ENCODE assay signal across 8 cellular contexts in the genomic region with DNA sequence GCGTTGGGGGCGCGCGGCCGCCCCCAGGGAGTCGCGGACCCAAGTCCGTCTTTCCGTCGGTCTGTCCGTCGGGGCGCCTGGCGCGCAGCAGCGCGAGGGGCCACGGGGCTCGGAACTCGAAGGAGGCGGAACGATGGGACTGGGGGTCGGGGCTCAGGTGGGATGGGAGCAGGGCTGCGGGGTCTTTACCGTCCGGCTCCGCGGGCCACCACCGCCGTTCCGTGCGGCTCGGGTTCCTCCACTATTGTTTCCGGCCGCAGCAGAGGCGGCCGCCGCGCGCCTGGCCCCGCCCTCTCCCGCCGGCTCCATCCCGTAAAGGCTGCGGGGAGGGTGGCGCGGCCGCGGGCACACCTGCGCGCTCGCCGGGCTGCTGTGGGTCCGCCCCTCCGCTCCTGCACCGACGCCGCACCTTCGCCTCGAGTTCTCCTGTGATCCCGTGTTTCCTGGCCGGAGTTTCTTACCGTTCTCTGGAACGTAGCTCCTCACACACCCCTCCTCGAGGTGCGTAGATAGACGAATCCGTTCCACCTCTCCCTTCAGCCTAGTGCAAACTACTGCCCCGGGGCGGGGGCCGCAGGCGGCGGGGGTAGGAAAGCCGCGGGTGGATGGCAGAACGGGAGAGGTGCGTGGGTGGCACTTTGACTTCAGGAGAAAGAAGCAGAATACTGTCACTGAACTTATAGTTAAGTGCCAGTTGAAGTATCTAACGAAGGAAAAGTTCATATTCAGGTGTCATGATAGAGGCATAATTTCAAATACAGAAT. TPM values are rescaled to one million over a fixed set of nuclear protein-coding genes. Genes with fewer than 3 reads are reported as not detected.
A peak's percentile ranks its signal among the peaks of the same experiment; 100 is the strongest.
DNase-seq lines count a peak whose midpoint lies in the region; ATAC-seq, FAIRE-seq and TF ChIP-seq lines count a peak whose summit lies in the region.

TSS of gene C21orf91 (minus strand) at position 243 of the 764 bp plus-strand sequence. CDS start 1,038 bp downstream, outside the sequence.

- H3K9me3 Mint-ChIP-seq in astrocyte (ENCODE audit: unreplicated experiment) = no peaks in the 10 kb centered on the region

- H3K27ac Mint-ChIP-seq in astrocyte (ENCODE audit: unreplicated experiment) = peak within 1 kb of the TSS; percentile 99

- H3K9me2 ChIP-seq in hepatocyte (replicated peaks; ENCODE audit: insufficient read depth) = no peaks in the 10 kb centered on the region

- H3K27ac ChIP-seq in astrocyte (ENCODE audit: low read depth, low read length) (peak within 1 kb of the TSS; percentile 96), hepatocyte (peak within 1 kb of the TSS; percentile 98)

- no peaks in the 10 kb centered on the region for H3K9me3 ChIP-seq in astrocyte (ENCODE audit: insufficient read depth, low read depth, low read length)
- H3K9me3 ChIP-seq in hepatocyte (ENCODE audit: low read depth) = no peaks in the 10 kb centered on the region

- H3K4me2 ChIP-seq in astrocyte (ENCODE audit: low read length) (peak within 1 kb of the TSS; percentile 90), hepatocyte (peak within 1 kb of the TSS; percentile 81)

- H3K4me1 ChIP-seq in astrocyte (ENCODE audit: insufficient read depth, low read length) (no peaks in the 10 kb centered on the region), hepatocyte (ENCODE audit: insufficient read depth) (peaks cover 6% of the 10 kb centered on the region)

- H3K79me2 ChIP-seq in astrocyte (ENCODE audit: insufficient read depth, low read length) (peaks cover 23% of the 10 kb centered on the region), hepatocyte (peaks cover 43% of the 10 kb centered on the region)

- no peaks in the 10 kb centered on the region for H3K27me3 Mint-ChIP-seq in astrocyte (ENCODE audit: low read depth, unreplicated experiment)

- H3K36me3 Mint-ChIP-seq in astrocyte (ENCODE audit: low read depth, unreplicated experiment) = peaks cover 6% of the 10 kb centered on the region

- peaks cover 7% of the 10 kb centered on the region for H3K4me1 Mint-ChIP-seq in astrocyte (ENCODE audit: low read depth, unreplicated experiment)

- TF ChIP-seq CTCF in astrocyte (IDR thresholded peaks at IDR 0.05; ENCODE audit: insufficient read depth, low read depth, low read length) (no peak), hepatocyte (IDR thresholded peaks at IDR 0.05; ENCODE audit: poor library complexity) (no peak), retinal pigment epithelial cell (conservative IDR thresholded peaks at IDR 0.05; ENCODE audit: low read depth, low read length) (no peak)

- H3K27me3 ChIP-seq in astrocyte (ENCODE audit: insufficient read depth, low read length) = no peaks in the 10 kb centered on the region
- H3K27me3 ChIP-seq in hepatocyte = no peaks in the 10 kb centered on the region

- ATAC-seq in GM18502 (IDR thresholded peaks at IDR 0.05; ENCODE audit: poor library complexity, unreplicated experiment) (peak; percentile 89), HG02885 (IDR thresholded peaks at IDR 0.05; ENCODE audit: poor library complexity, unreplicated experiment) (peak; percentile 85)

- peaks cover 10% of the 10 kb centered on the region for H4K20me1 ChIP-seq in astrocyte (ENCODE audit: insufficient read depth, low read length)
- no peaks in the 10 kb centered on the region for H4K20me1 ChIP-seq in hepatocyte (ENCODE audit: insufficient read depth, poor library complexity, severe bottlenecking)

- 2% methylated on average over 70 of the region's 78 CpGs for WGBS in hepatocyte (ENCODE audit: low lambda C conversion rate, missing lambda C conversion rate)

- H2AFZ ChIP-seq in astrocyte (ENCODE audit: low read depth, low read length) = peak within 1 kb of the TSS; percentile 99
- peak within 1 kb of the TSS; percentile 67 for H2AFZ ChIP-seq in hepatocyte

- H3K4me3 ChIP-seq in astrocyte (ENCODE audit: insufficient read depth, low read depth, low read length) = peak within 1 kb of the TSS; percentile 81
- peak within 1 kb of the TSS; percentile 94 for H3K4me3 ChIP-seq in hepatocyte
- peak within 1 kb of the TSS; percentile 77 for H3K4me3 ChIP-seq in retinal pigment epithelial cell (ENCODE audit: low read length)

- peak within 1 kb of the TSS; percentile 96 for H3K9ac ChIP-seq in astrocyte (ENCODE audit: low read length)

- DNase-seq in NCI-H187 (lab: John Stamatoyannopoulos, UW) = peak; percentile 78 to 88
- peak; percentile 82 for DNase-seq in T-helper 22 cell (ENCODE audit: low read depth)
- peak; percentile 77 for DNase-seq in astrocyte (ENCODE audit: low read depth)
- peak; percentile 93 for DNase-seq in hepatocyte (ENCODE audit: low spot score)
- peak; percentile 59 for DNase-seq in retinal pigment epithelial cell (ENCODE audit: low read depth)
- DNase-seq in SHP77 treated with DMSO at 0.1 percent for 48 hours (lab: John Stamatoyannopoulos, UW) = no peak

- peak; percentile 54 for FAIRE-seq in astrocyte (lab: Jason Lieb, UNC)

- no peaks in the 10 kb centered on the region for H3K36me3 ChIP-seq in astrocyte (ENCODE audit: insufficient read depth, low read length)
- peaks cover 6% of the 10 kb centered on the region for H3K36me3 ChIP-seq in hepatocyte (replicated peaks; ENCODE audit: insufficient read depth, low read depth)

- peak within 1 kb of the TSS; percentile 95 for H3K4me3 Mint-ChIP-seq in astrocyte (ENCODE audit: unreplicated experiment)

RNA-seq across cellular contexts. Expression of gene C21orf91, which starts in this region (rescaled TPM):
- total RNA-seq in astrocyte (31.9 and 33.6 TPM in 2 replicates), hepatocyte (11.1 and 13.6 TPM in 2 replicates)
- polyA plus RNA-seq in hepatocyte = 3.9 and 6.2 TPM in 2 replicates
